ENCODE assay signal across 23 cellular contexts in the genomic region with DNA sequence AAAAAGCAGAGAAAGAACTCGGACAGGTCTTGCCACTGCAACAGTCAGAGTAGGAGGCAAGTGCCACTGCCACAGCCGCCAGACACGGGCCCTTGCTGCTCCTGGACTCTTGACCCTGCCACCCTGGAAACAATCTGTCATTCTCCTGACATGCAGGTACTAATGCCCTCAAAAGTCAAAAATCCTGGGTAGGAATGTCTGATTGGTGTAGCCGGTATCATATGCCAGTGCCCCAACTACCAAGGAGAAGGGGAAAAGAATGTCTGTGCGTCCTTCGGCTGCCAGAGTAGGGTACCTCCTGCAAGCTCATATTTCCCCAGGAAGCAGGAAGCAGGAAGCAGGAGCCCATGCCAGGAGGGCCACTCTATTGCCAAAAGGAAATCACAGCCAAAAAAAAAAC. TPM values are rescaled to one million over a fixed set of nuclear protein-coding genes. Genes with fewer than 3 reads are reported as not detected.
A peak's percentile ranks its signal among the peaks of the same experiment; 100 is the strongest.
DNase-seq lines count a peak whose midpoint lies in the region; ATAC-seq and TF ChIP-seq lines count a peak whose summit lies in the region.
"Had no signal": no experiment of that assay in that cellular context is flagged by ENCODE, and none has a peak within 500 bp of the region (broad histone marks: within the 10 kb centered on the region; RNA-seq: fewer than 3 reads in every experiment).

No MANE protein-coding gene starts in this region.

- POLR2A ChIA-PET in HCT116 (lab: Charles Lee) (interaction anchor here (1.2 kb wide), 1 partner anchor 14 kb away, joined by 6 read pairs; no protein-coding TSS in a partner anchor), RWPE1 (lab: Yijun Ruan, JAX; ENCODE audit: low non-redundant PET) (no interaction called here)

- no peaks in the 10 kb centered on the region for H3K27me3 ChIP-seq in HCT116 (ENCODE audit: insufficient read depth, low read length)
- no peaks in the 10 kb centered on the region for H3K27me3 ChIP-seq in neural progenitor cell
- H3K27me3 ChIP-seq: upper lobe of left lung had no signal

- intact Hi-C loops in HCT116 (cut with micrococcal nuclease) = loop anchor here (5.0 kb wide), 1 partner anchor 49 kb away; no protein-coding TSS in a partner anchor

- H4K20me1 ChIP-seq in HCT116 (ENCODE audit: insufficient read depth) (no peaks in the 10 kb centered on the region), neural progenitor cell (ENCODE audit: low read depth) (no peaks in the 10 kb centered on the region)

- H3K27ac Mint-ChIP-seq in neural progenitor cell (peak overlapping the region; percentile 89), type B pancreatic cell (no peak overlapping the region)
- H3K27ac Mint-ChIP-seq in stimulated activated naive CD8-positive, alpha-beta T cell treated with anti-CD3 and anti-CD28 coated beads, Interleukin-15, amount 100 ng/mL, for 72 hours = no peak overlapping the region
- H3K27ac Mint-ChIP-seq: dendritic cell treated with granulocyte-macrophage colony-stimulating factor and Interleukin-4, amounts not matched to agents 40 ng/mL and 50 ng/mL, for 4 days; T-helper 17 cell had no signal

- peak overlapping the region; percentile 84 for H2AFZ ChIP-seq in HCT116 (ENCODE audit: low read depth, low read length, poor library complexity, severe bottlenecking)
- H2AFZ ChIP-seq in neural progenitor cell (replicated peaks) = no peak overlapping the region

- H3K9ac ChIP-seq in HCT116 (ENCODE audit: low read length) (no peak overlapping the region), neural progenitor cell (no peak overlapping the region)

- no peak overlapping the region for H3K4me3 ChIP-seq in HCT116 (replicated peaks in 1 of 2; ENCODE audit: low read depth in 1 of 2, low read length in 2 of 2)
- H3K4me3 ChIP-seq in neural progenitor cell = no peak overlapping the region
- H3K4me3 ChIP-seq: K562, SK-N-MC, upper lobe of left lung had no signal

- no peak for ATAC-seq in HCT116
- no peak for ATAC-seq in HG02588 (IDR thresholded peaks at IDR 0.05; ENCODE audit: unreplicated experiment)
- no peak for ATAC-seq in stimulated activated naive CD8-positive, alpha-beta T cell treated with anti-CD3 and anti-CD28 coated beads, Interleukin-15, amount 100 ng/mL, for 72 hours
- ATAC-seq: activated T-cell treated with anti-CD3 and anti-CD28 coated beads, Interleukin-2, amount 50 U/mL, for 4 hours; K562; T-helper 17 cell had no signal

- peak overlapping the region; percentile 39 for H3K4me2 ChIP-seq in HCT116 (ENCODE audit: low read length)
- H3K4me2 ChIP-seq in neural progenitor cell = no peak overlapping the region

- no peak for DNase-seq in HCT116 (ENCODE audit: low read depth, low spot score)
- no peak for DNase-seq in RWPE1 (ENCODE audit: low spot score)
- peak; percentile 46 for DNase-seq in kidney tubule cell (ENCODE audit: low spot score)
- DNase-seq in neural progenitor cell (ENCODE audit: low spot score) = no peak
- no peak for DNase-seq in type B pancreatic cell (ENCODE audit: extremely low spot score, unreplicated experiment)
- no peak for DNase-seq in globus pallidus (ENCODE audit: low spot score)
- no peak for DNase-seq in stimulated activated naive CD8-positive, alpha-beta T cell treated with anti-CD3 and anti-CD28 coated beads, Interleukin-15, amount 100 ng/mL, for 72 hours
- DNase-seq: activated CD4-positive, alpha-beta T cell treated with anti-CD3 and anti-CD28 coated beads for 4 hours; activated naive CD4-positive, alpha-beta T cell; activated T-cell treated with anti-CD3 and anti-CD28 coated beads, Interleukin-2, amount 50 U/mL, for 4 hours; CD4-positive, CD25-positive, alpha-beta regulatory T cell; DMS 273 treated with DMSO at 0.1 percent for 48 hours; midbrain; NCI-H1694; NCI-H2171; NCI-H510A treated with DMSO at 0.1 percent for 48 hours; NK-92 treated with Interleukin-12 subunit alpha and Interleukin-12 subunit beta, amount 100 ng/mL, for 24 hours; T-helper 17 cell; upper lobe of left lung had no signal

- no peaks in the 10 kb centered on the region for H3K79me2 ChIP-seq in HCT116 (ENCODE audit: insufficient read depth, low read length)
- no peaks in the 10 kb centered on the region for H3K79me2 ChIP-seq in neural progenitor cell (ENCODE audit: low read depth)

- H3K27ac ChIP-seq in HCT116 (ENCODE audit: low read depth, low read length) = no peak overlapping the region
- H3K27ac ChIP-seq in RWPE1 = peak overlapping the region; percentile 91
- H3K27ac ChIP-seq in neural progenitor cell = no peak overlapping the region
- H3K27ac ChIP-seq: SK-N-MC, upper lobe of left lung had no signal

- H3K36me3 Mint-ChIP-seq in neural progenitor cell = no peaks in the 10 kb centered on the region
- no peaks in the 10 kb centered on the region for H3K36me3 Mint-ChIP-seq in type B pancreatic cell
- H3K36me3 Mint-ChIP-seq: CD4-positive, CD25-positive, alpha-beta regulatory T cell had no signal

- H3K36me3 ChIP-seq in HCT116 (ENCODE audit: control insufficient read depth in 1 of 2, insufficient read depth in 2 of 2, low read length in 2 of 2) (no peaks in the 10 kb centered on the region), neural progenitor cell (no peaks in the 10 kb centered on the region)
- H3K36me3 ChIP-seq: upper lobe of left lung had no signal

- H3K4me1 ChIP-seq in HCT116 (ENCODE audit: control insufficient read depth in 1 of 2, insufficient read depth in 2 of 2, low read length in 2 of 2) (peaks cover 47 to 75% of the 10 kb centered on the region in 2 experiments), neural progenitor cell (no peaks in the 10 kb centered on the region)

- H3K9me3 Mint-ChIP-seq in neural progenitor cell = peaks cover 9% of the 10 kb centered on the region
- H3K9me3 Mint-ChIP-seq in type B pancreatic cell = peaks cover 5% of the 10 kb centered on the region
- H3K9me3 Mint-ChIP-seq in stimulated activated naive CD8-positive, alpha-beta T cell treated with anti-CD3 and anti-CD28 coated beads, Interleukin-15, amount 100 ng/mL, for 72 hours = no peaks in the 10 kb centered on the region
- H3K9me3 Mint-ChIP-seq: activated T-cell treated with anti-CD3 and anti-CD28 coated beads, Interleukin-2, amount 50 U/mL, for 4 hours; CD4-positive, CD25-positive, alpha-beta regulatory T cell; dendritic cell treated with granulocyte-macrophage colony-stimulating factor and Interleukin-4, amounts not matched to agents 40 ng/mL and 50 ng/mL, for 4 days had no signal

- H3K27me3 Mint-ChIP-seq in neural progenitor cell (ENCODE audit: insufficient read depth, low read depth) = peaks cover 7% of the 10 kb centered on the region
- H3K27me3 Mint-ChIP-seq in type B pancreatic cell = no peaks in the 10 kb centered on the region
- H3K27me3 Mint-ChIP-seq in stimulated activated naive CD8-positive, alpha-beta T cell treated with anti-CD3 and anti-CD28 coated beads, Interleukin-15, amount 100 ng/mL, for 72 hours = no peaks in the 10 kb centered on the region
- H3K27me3 Mint-ChIP-seq: dendritic cell treated with granulocyte-macrophage colony-stimulating factor and Interleukin-4, amounts not matched to agents 40 ng/mL and 50 ng/mL, for 4 days had no signal

- H3K4me1 Mint-ChIP-seq in neural progenitor cell (peaks cover 34% of the 10 kb centered on the region), type B pancreatic cell (ENCODE audit: unreplicated experiment) (peaks cover 40% of the 10 kb centered on the region)
- H3K4me1 Mint-ChIP-seq in stimulated activated naive CD8-positive, alpha-beta T cell treated with anti-CD3 and anti-CD28 coated beads, Interleukin-15, amount 100 ng/mL, for 72 hours = peaks cover 6% of the 10 kb centered on the region

- H3K9me2 ChIP-seq in HCT116 (ENCODE audit: insufficient read depth) = no peaks in the 10 kb centered on the region

- RAD21 ChIA-PET in HCT116 (lab: Charles Lee; ENCODE audit: low non-redundant PET in 1 of 2, low total read pairs in 2 of 2, uncharacterized antibody in 2 of 2, unreplicated experiment in 2 of 2) = no interaction called here

- no TSS peak for BruUV-seq in HCT116 (replicated peaks; lab: Mats Ljungman, UMichigan)

- H3F3A ChIP-seq in neural progenitor cell (ENCODE audit: low read depth) = no peaks in the 10 kb centered on the region

- H3K9me3 ChIP-seq in HCT116 (ENCODE audit: control insufficient read depth in 1 of 2, insufficient read depth in 1 of 2, low read depth in 1 of 2, low read length in 2 of 2) (peaks cover 0 to 3% of the 10 kb centered on the region in 2 experiments; a peak in 1 of 4 replicates), neural progenitor cell (ENCODE audit: low read depth) (no peaks in the 10 kb centered on the region)
- H3K9me3 ChIP-seq: upper lobe of left lung had no signal

- TF ChIP-seq CTCF in HCT116 (IDR thresholded peaks at IDR 0.05 in 2 of 3, conservative IDR thresholded peaks at IDR 0.05 in 1 of 3; ENCODE audit: borderline replicate concordance in 1 of 3, insufficient read depth in 1 of 3, low read depth in 2 of 3, low read length in 2 of 3) = no peak
- TF ChIP-seq CTCF in RWPE1 (conservative IDR thresholded peaks at IDR 0.05; ENCODE audit: low read depth) = no peak
- no peak for TF ChIP-seq CTCF in neural progenitor cell (IDR thresholded peaks at IDR 0.05)
- no peak for TF ChIP-seq CTCF in type B pancreatic cell (conservative IDR thresholded peaks at IDR 0.05)

- TF ChIP-seq RAD21 in HCT116 (IDR thresholded peaks at IDR 0.05; ENCODE audit: low read depth) = no peak

- no peak for TF ChIP-seq POLR2A in HCT116 (IDR thresholded peaks at IDR 0.05; ENCODE audit: borderline replicate concordance, extremely low read depth, insufficient read depth, insufficient read length)

- H3K4me3 Mint-ChIP-seq in neural progenitor cell = no peak overlapping the region
- no peak overlapping the region for H3K4me3 Mint-ChIP-seq in type B pancreatic cell
- H3K4me3 Mint-ChIP-seq in stimulated activated naive CD8-positive, alpha-beta T cell treated with anti-CD3 and anti-CD28 coated beads, Interleukin-15, amount 100 ng/mL, for 72 hours = no peak overlapping the region
- H3K4me3 Mint-ChIP-seq: activated T-cell treated with anti-CD3 and anti-CD28 coated beads, Interleukin-2, amount 50 U/mL, for 4 hours; CD4-positive, CD25-positive, alpha-beta regulatory T cell; dendritic cell treated with granulocyte-macrophage colony-stimulating factor and Interleukin-4, amounts not matched to agents 40 ng/mL and 50 ng/mL, for 4 days; T-helper 17 cell had no signal

- CTCF ChIA-PET in HCT116 (lab: Charles Lee) (interaction anchor here (2.6 kb wide), 1 partner anchor 14 kb away, joined by 15 read pairs; no protein-coding TSS in a partner anchor), RWPE1 (lab: Yijun Ruan, JAX) (no interaction called here)

TF ChIP-seq in HCT116, 20 proteins besides CTCF, POLR2A, EP300 and RAD21:
- TF ChIP-seq CEBPB (IDR thresholded peaks at IDR 0.05; ENCODE audit: low read depth) (no peak), EZH2phosphoT487 (IDR thresholded peaks at IDR 0.05; ENCODE audit: borderline replicate concordance) (no peak), EGR1 (IDR thresholded peaks at IDR 0.05; ENCODE audit: low read depth) (no peak), ELF1 (IDR thresholded peaks at IDR 0.05; ENCODE audit: borderline replicate concordance, low read depth) (no peak; the same call in 1 of the 2 replicates), CBX3 (IDR thresholded peaks at IDR 0.05; ENCODE audit: low read depth) (no peak), YY1 (IDR thresholded peaks at IDR 0.05; ENCODE audit: extremely low read depth, insufficient replicate concordance, low read depth, low read length) (no peak)

RNA-seq across cellular contexts. Expression of a gene that starts 30.5 kb away (rescaled TPM):
- 119 TPM for total RNA-seq in HCT116 (2021; ENCODE audit: unreplicated experiment)
- polyA plus RNA-seq in HCT116 (2012) = 125 and 128 TPM in 2 replicates
- total RNA-seq in neural progenitor cell (ENCODE audit: low replicate concordance) = 9.3 and 10.6 TPM in 2 replicates
- 10.9 and 35.2 TPM in 2 replicates for total RNA-seq in type B pancreatic cell (ENCODE audit: low replicate concordance)
